8 cellular contexts compared by ENCODE assay signal in the genomic region with DNA sequence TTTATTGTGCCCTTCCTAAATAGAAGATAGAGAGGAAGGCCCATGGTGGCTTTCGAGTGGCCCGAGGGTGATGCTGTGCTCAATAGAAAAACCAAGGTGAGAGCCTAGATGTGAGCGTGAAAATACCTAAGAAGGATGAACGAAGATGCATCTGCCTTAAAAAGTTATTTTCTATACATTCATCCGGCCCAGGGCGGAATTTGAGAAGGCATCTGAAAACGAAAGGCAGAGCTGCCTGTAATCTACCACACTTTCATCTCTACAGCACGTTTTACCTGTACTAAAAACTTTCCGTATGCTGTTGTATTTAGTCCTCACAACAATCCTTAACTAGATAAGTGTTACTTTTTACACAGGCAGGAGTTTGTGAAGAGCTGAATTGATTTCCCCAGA. TPM values are rescaled to one million over a fixed set of nuclear protein-coding genes. Genes with fewer than 3 reads are reported as not detected.
DNase-seq lines count a peak whose midpoint lies in the region; ATAC-seq and TF ChIP-seq lines count a peak whose summit lies in the region.

No MANE protein-coding gene starts in this region.

- peak overlapping the region; percentile 94 for H3K4me3 ChIP-seq in BLaER1
- peak overlapping the region; percentile 85 for H3K4me3 ChIP-seq in Jurkat, Clone E6-1 (ENCODE audit: low read length)
- peak overlapping the region; percentile 77 for H3K4me3 ChIP-seq in astrocyte of the cerebellum (ENCODE audit: low read depth, low read length)

- H4K20me1 ChIP-seq in BLaER1 = peaks cover 39% of the 10 kb centered on the region

- H3K27me3 ChIP-seq in BLaER1 = no peaks in the 10 kb centered on the region

- no peaks in the 10 kb centered on the region for H3K9me3 Mint-ChIP-seq in naive B cell

- peak overlapping the region; percentile 99 for H3K27ac ChIP-seq in BLaER1

- H3K4me1 Mint-ChIP-seq in naive B cell = peaks cover 12 to 25% (median 23%) of the 10 kb centered on the region in 3 donors

- in situ Hi-C loops in astrocyte of the cerebellum (cut with HindIII; ENCODE audit: low sequenced_read_pairs) = no loop called here

- DNase-seq in Jurkat, Clone E6-1 (ENCODE audit: low read depth, low spot score) = no peak
- DNase-seq in astrocyte of the cerebellum (ENCODE audit: low read depth) (no peak), naive B cell (no peak), UCSD-AML1 (lab: John Stamatoyannopoulos, UW; ENCODE audit: unreplicated experiment) (no peak), RKO (ENCODE audit: low spot score) (no peak)

- ATAC-seq in naive B cell (ENCODE audit: low read depth in 2 of 2) = no peak
- ATAC-seq in HG03354 (IDR thresholded peaks at IDR 0.05; ENCODE audit: poor library complexity, severe bottlenecking, unreplicated experiment) = no peak
- no peak for ATAC-seq in HG03342 (IDR thresholded peaks at IDR 0.05; ENCODE audit: unreplicated experiment)

- peak overlapping the region; percentile 57 to 98 (median 93) for H3K27ac Mint-ChIP-seq in naive B cell

- H3K4me3 Mint-ChIP-seq in naive B cell = peak overlapping the region; percentile 85 to 100 (median 98)

- TF ChIP-seq CTCF in astrocyte of the cerebellum (IDR thresholded peaks at IDR 0.05; ENCODE audit: low read depth, low read length, missing control alignments) = no peak

- no peaks in the 10 kb centered on the region for H3K27me3 Mint-ChIP-seq in naive B cell

- H3K4me2 ChIP-seq in BLaER1 = peak overlapping the region; percentile 97

- no peaks in the 10 kb centered on the region for H3K9me3 ChIP-seq in BLaER1

- peak overlapping the region; percentile 98 for H3K9ac ChIP-seq in BLaER1

- peaks cover 39% of the 10 kb centered on the region for H3K36me3 ChIP-seq in BLaER1

- peaks cover 7 to 9% of the 10 kb centered on the region in 2 donors for H3K36me3 Mint-ChIP-seq in naive B cell

- peaks cover 49% of the 10 kb centered on the region for H3K4me1 ChIP-seq in BLaER1

RNA-seq across cellular contexts. Expression of a gene that starts 1.4 kb away (rescaled TPM):
- polyA plus RNA-seq in Jurkat, Clone E6-1 (2012; ENCODE audit: insufficient read depth, insufficient read length) = 402 TPM
- 100 to 1,000 TPM; 106 to 117 (median 112) TPM for polyA plus RNA-seq in naive B cell (ENCODE audit: low read depth in 6 of 6)
